Comparison of ENCODE assay signal across 10 cellular contexts in genomic region chr9:131720330-131720729, GRCh38. TPM values are rescaled to one million over a fixed set of nuclear protein-coding genes. Genes with fewer than 3 reads are reported as not detected.
DNase-seq lines count a peak whose midpoint lies in the region; ATAC-seq, FAIRE-seq and TF ChIP-seq lines count a peak whose summit lies in the region.
"Had no signal": no experiment of that assay in that cellular context is flagged by ENCODE, and none has a peak within 500 bp of the region (broad histone marks: within the 10 kb centered on the region; RNA-seq: fewer than 3 reads in every experiment).

No MANE protein-coding gene starts in this region.

- peaks cover 74% of the 10 kb centered on the region for H3K4me1 Mint-ChIP-seq in activated CD4-positive, alpha-beta memory T cell treated with anti-CD3 and anti-CD28 coated beads for 36 hours (ENCODE audit: low read depth)
- peaks cover 37 to 84% (median 68%) of the 10 kb centered on the region in 7 donors for H3K4me1 Mint-ChIP-seq in naive thymus-derived CD4-positive, alpha-beta T cell

- no peak for TF ChIP-seq CTCF in thyroid gland (IDR thresholded peaks at IDR 0.05)

- 89 to 94% methylated on average over 6 of the region's 6 CpGs for WGBS in thyroid gland, 2 donors

- no peaks in the 10 kb centered on the region for H3K9me3 Mint-ChIP-seq in activated CD4-positive, alpha-beta memory T cell treated with anti-CD3 and anti-CD28 coated beads for 36 hours
- no peaks in the 10 kb centered on the region for H3K9me3 Mint-ChIP-seq in naive thymus-derived CD4-positive, alpha-beta T cell

- in situ Hi-C loops in ACHN (cut with HindIII; ENCODE audit: low pct_ligation_motif_present, low pct_unique_long_range_greater_than_20kb, low sequenced_read_pairs), result no loop called here

- ATAC-seq in HG02610 (IDR thresholded peaks at IDR 0.05; ENCODE audit: unreplicated experiment), result peak; percentile 51
- peak; percentile 25 for ATAC-seq in naive thymus-derived CD4-positive, alpha-beta T cell

- H3K27me3 Mint-ChIP-seq in activated CD4-positive, alpha-beta memory T cell treated with anti-CD3 and anti-CD28 coated beads for 36 hours, result no peaks in the 10 kb centered on the region
- H3K27me3 Mint-ChIP-seq in naive thymus-derived CD4-positive, alpha-beta T cell, result no peaks in the 10 kb centered on the region

- TF ChIP-seq POLR2A in GM12892 (IDR thresholded peaks at IDR 0.05; ENCODE audit: low read depth, low read length) (no peak), thyroid gland (IDR thresholded peaks at IDR 0.05) (no peak)

- H3K36me3 Mint-ChIP-seq in activated CD4-positive, alpha-beta memory T cell treated with anti-CD3 and anti-CD28 coated beads for 36 hours, result peaks cover 9% of the 10 kb centered on the region
- H3K36me3 Mint-ChIP-seq in naive thymus-derived CD4-positive, alpha-beta T cell, result peaks cover 0 to 25% (median 10%) of the 10 kb centered on the region in 5 donors

- POLR2A ChIA-PET in activated CD4-positive, alpha-beta memory T cell treated with anti-CD3 and anti-CD28 coated beads for 36 hours (lab: Charles Lee), result interaction anchor here (0.8 to 2.5 kb wide), 7 partner anchors 9 to 51 kb away, joined by 3 to 11 read pairs (median 10); no protein-coding TSS in a partner anchor
- POLR2A ChIA-PET in naive thymus-derived CD4-positive, alpha-beta T cell (lab: Charles Lee), result no interaction called here
- POLR2A ChIA-PET in HEK293T (lab: Yijun Ruan, JAX), result no interaction called here

- H3K36me3 ChIP-seq in naive thymus-derived CD4-positive, alpha-beta T cell (ENCODE audit: control insufficient read depth in 2 of 3, insufficient read depth in 3 of 3, low read length in 3 of 3), result peaks cover 0 to 7% (median 0%) of the 10 kb centered on the region in 3 experiments
- H3K36me3 ChIP-seq in thyroid gland, result no peaks in the 10 kb centered on the region

- H3K27ac ChIP-seq in naive thymus-derived CD4-positive, alpha-beta T cell (ENCODE audit: low read depth, low read length), result no peak overlapping the region
- H3K27ac ChIP-seq in thyroid gland, result no peak overlapping the region

- FAIRE-seq in GM12892 (lab: Jason Lieb, UNC), result peak; percentile 56

- peak overlapping the region; percentile 37 for H3K4me3 Mint-ChIP-seq in activated CD4-positive, alpha-beta memory T cell treated with anti-CD3 and anti-CD28 coated beads for 36 hours
- peak overlapping the region in 1 of 10 donors; percentile 33 for H3K4me3 Mint-ChIP-seq in naive thymus-derived CD4-positive, alpha-beta T cell

- peak overlapping the region; percentile 86 for H3K27ac Mint-ChIP-seq in activated CD4-positive, alpha-beta memory T cell treated with anti-CD3 and anti-CD28 coated beads for 36 hours
- H3K27ac Mint-ChIP-seq in naive thymus-derived CD4-positive, alpha-beta T cell, result peak overlapping the region in 4 of 9 donors; percentile 19 to 83 (median 26)

- peaks cover 15 to 33% of the 10 kb centered on the region in 2 donors for H3K4me1 ChIP-seq in naive thymus-derived CD4-positive, alpha-beta T cell (ENCODE audit: control insufficient read depth in 2 of 2, insufficient read depth in 2 of 2, low read length in 2 of 2)
- peaks cover 0 to 15% of the 10 kb centered on the region in 2 donors for H3K4me1 ChIP-seq in thyroid gland

- DNase-seq in GM12892 (ENCODE audit: insufficient read length), result no peak
- peak; percentile 77 for DNase-seq in activated CD4-positive, alpha-beta memory T cell treated with anti-CD3 and anti-CD28 coated beads for 36 hours
- DNase-seq in naive thymus-derived CD4-positive, alpha-beta T cell, result no peak
- no peak for DNase-seq in ACHN
- DNase-seq in HEK293T (ENCODE audit: extremely low spot score), result no peak
- DNase-seq in GDM1 (lab: John Stamatoyannopoulos, UW), result no peak
- no peak for DNase-seq in thyroid gland
- DNase-seq: T-helper 9 cell had no signal

- H3K27me3 ChIP-seq in naive thymus-derived CD4-positive, alpha-beta T cell (ENCODE audit: control insufficient read depth in 2 of 2, insufficient read depth in 2 of 2, low read length in 2 of 2), result no peaks in the 10 kb centered on the region
- no peaks in the 10 kb centered on the region for H3K27me3 ChIP-seq in thyroid gland

- H3K9me3 ChIP-seq in naive thymus-derived CD4-positive, alpha-beta T cell (ENCODE audit: control insufficient read depth in 2 of 3, low read length in 3 of 3), result no peaks in the 10 kb centered on the region
- no peaks in the 10 kb centered on the region for H3K9me3 ChIP-seq in thyroid gland

- no peak overlapping the region for H3K4me3 ChIP-seq in naive thymus-derived CD4-positive, alpha-beta T cell (ENCODE audit: low read length)
- H3K4me3 ChIP-seq in thyroid gland (replicated peaks in 1 of 3), result no peak overlapping the region
- H3K4me3 ChIP-seq: skin epidermis had no signal

- intact Hi-C loops in activated CD4-positive, alpha-beta memory T cell treated with anti-CD3 and anti-CD28 coated beads for 36 hours (cut with micrococcal nuclease), result loop anchor here (1.0 kb wide), 1 partner anchor 8 kb away; no protein-coding TSS in a partner anchor
- intact Hi-C loops in naive thymus-derived CD4-positive, alpha-beta T cell (cut with micrococcal nuclease), result no loop called here
- intact Hi-C loops in thyroid gland (cut with DNase I), result no loop called here

- CTCF ChIA-PET in activated CD4-positive, alpha-beta memory T cell treated with anti-CD3 and anti-CD28 coated beads for 36 hours (lab: Charles Lee), result interaction anchor here (1.2 to 2.1 kb wide), 4 partner anchors 8 to 129 kb away, joined by 3 to 9 read pairs (median 8); no protein-coding TSS in a partner anchor
- CTCF ChIA-PET in naive thymus-derived CD4-positive, alpha-beta T cell (lab: Charles Lee), result interaction anchor here (1.1 kb wide), 1 partner anchor 26 kb away, joined by 3 read pairs; no protein-coding TSS in a partner anchor
- CTCF ChIA-PET in HEK293T (lab: Yijun Ruan, JAX), result no interaction called here

TF ChIP-seq in HEK293T, 16 proteins besides CTCF, POLR2A, EP300 and RAD21:
- TF ChIP-seq FOXM1 (IDR thresholded peaks at IDR 0.05; ENCODE audit: borderline replicate concordance) (no peak), HDGF (IDR thresholded peaks at IDR 0.05; ENCODE audit: borderline replicate concordance) (no peak), CTBP1 (IDR thresholded peaks at IDR 0.05; ENCODE audit: borderline replicate concordance) (no peak), SUZ12 (IDR thresholded peaks at IDR 0.05) (no peak), ARNT (IDR thresholded peaks at IDR 0.05) (no peak), LEF1 (IDR thresholded peaks at IDR 0.05; ENCODE audit: borderline replicate concordance) (no peak)

RNA-seq across cellular contexts. Expression of gene RAPGEF1, which starts 19.5 kb away (rescaled TPM):
- 58.6 TPM for polyA plus RNA-seq in GM12892 (2012; ENCODE audit: missing spikeins)
- total RNA-seq in activated CD4-positive, alpha-beta memory T cell treated with anti-CD3 and anti-CD28 coated beads for 36 hours, result 10 to 100 TPM; 91.9 to 92.3 TPM
- 100 to 1,000 TPM in 2 of 5 experiments, 10 to 100 TPM in 3; 81.1 to 181 (median 85.8) TPM for total RNA-seq in naive thymus-derived CD4-positive, alpha-beta T cell
- polyA plus RNA-seq in naive thymus-derived CD4-positive, alpha-beta T cell, result 1 to 10 TPM; 1.2 to 4.7 TPM
- 10 to 100 TPM; 39.6 to 52.5 (median 44.9) TPM for total RNA-seq in thyroid gland
